ENCODE assay signal across 1 cellular context in genomic region chr14:88005978-88006851, GRCh38.
TF ChIP-seq lines count a peak whose summit lies in the region.

No MANE protein-coding gene starts in this region.

TF ChIP-seq in GM12878, 131 proteins besides CTCF, POLR2A, EP300 and RAD21 (continued from another document):
- TF ChIP-seq BHLHE40 (IDR thresholded peaks at IDR 0.05; ENCODE audit: borderline replicate concordance in 1 of 2, low read depth in 2 of 2, low read length in 1 of 2): peak; percentile 47 to 58; a peak in 2 of 4 replicates
- no peak for TF ChIP-seq ZNF274 (IDR thresholded peaks at IDR 0.05; ENCODE audit: insufficient read depth, insufficient read length)
- TF ChIP-seq ZSCAN29 (IDR thresholded peaks at IDR 0.05): peak; percentile 71; the same call in 1 of the 2 replicates
- TF ChIP-seq RAD51 (IDR thresholded peaks at IDR 0.05): no peak
- TF ChIP-seq ZNF592 (IDR thresholded peaks at IDR 0.05): no peak
- 0 out of 2 replicates have a peak, but pooled peaks have one; percentile 21 for TF ChIP-seq HSF1 (IDR thresholded peaks at IDR 0.05; ENCODE audit: low read depth, low read length)
- no peak for TF ChIP-seq KLF5 (IDR thresholded peaks at IDR 0.05; ENCODE audit: partially characterized antibody)
- TF ChIP-seq BCL11A (IDR thresholded peaks at IDR 0.05; ENCODE audit: low read depth, low read length): peak; percentile 68
- no peak for TF ChIP-seq HDAC6 (IDR thresholded peaks at IDR 0.05; ENCODE audit: unreplicated experiment)
- TF ChIP-seq ZBTB4 (CRISPR knock-in tag; IDR thresholded peaks at IDR 0.05): no peak
- no peak for TF ChIP-seq REST (IDR thresholded peaks at IDR 0.05; ENCODE audit: low read depth, low read length)
- TF ChIP-seq ZBTB33 (IDR thresholded peaks at IDR 0.05): no peak
- peak; percentile 90 for TF ChIP-seq CREB1 (IDR thresholded peaks at IDR 0.05; ENCODE audit: low read depth)
- TF ChIP-seq ASH2L (IDR thresholded peaks at IDR 0.05; ENCODE audit: borderline replicate concordance, low read depth): no peak
- no peak for TF ChIP-seq NRF1 (conservative IDR thresholded peaks at IDR 0.05; ENCODE audit: low read depth, low read length)
- TF ChIP-seq STAT3 (IDR thresholded peaks at IDR 0.05; ENCODE audit: low read depth, low read length): no peak
- peak; percentile 54; the same call in 1 of the 2 replicates for TF ChIP-seq NKRF (conservative IDR thresholded peaks at IDR 0.05)
- peak; percentile 33; the same call in 1 of the 2 replicates for TF ChIP-seq BACH1 (IDR thresholded peaks at IDR 0.05; ENCODE audit: borderline replicate concordance)
- TF ChIP-seq IKZF1 (conservative IDR thresholded peaks at IDR 0.05): peak; percentile 81
- no peak for TF ChIP-seq JUND (IDR thresholded peaks at IDR 0.05; ENCODE audit: low read depth, low read length)
- no peak for TF ChIP-seq SIX5 (IDR thresholded peaks at IDR 0.05; ENCODE audit: low read depth, low read length, severe bottlenecking)
- TF ChIP-seq RUNX3 (IDR thresholded peaks at IDR 0.05; ENCODE audit: low read length): peak; percentile 100
- TF ChIP-seq SPI1 (IDR thresholded peaks at IDR 0.05; ENCODE audit: borderline replicate concordance, insufficient read depth, low read depth, low read length): 0 out of 2 replicates have a peak, but pooled peaks have one; percentile 11
- TF ChIP-seq PRDM15 (CRISPR knock-in tag; IDR thresholded peaks at IDR 0.05): no peak
- TF ChIP-seq LARP7 (IDR thresholded peaks at IDR 0.05): no peak
- 0 out of 2 replicates have a peak, but pooled peaks have one; percentile 64 for TF ChIP-seq POLR2AphosphoS2 (IDR thresholded peaks at IDR 0.05; ENCODE audit: low read depth, low read length)
- no peak; the same call in 1 of the 2 replicates for TF ChIP-seq NR2C1 (IDR thresholded peaks at IDR 0.05)
- no peak for TF ChIP-seq RELA (IDR thresholded peaks at IDR 0.05; ENCODE audit: borderline replicate concordance, partially characterized antibody)
- 0 out of 2 replicates have a peak, but pooled peaks have one; percentile 66 for TF ChIP-seq GATAD2B (conservative IDR thresholded peaks at IDR 0.05; ENCODE audit: low read depth)
- no peak for TF ChIP-seq SMAD1 (IDR thresholded peaks at IDR 0.05; ENCODE audit: low read depth, partially characterized antibody)
- TF ChIP-seq SMAD5 (IDR thresholded peaks at IDR 0.05; ENCODE audit: low read depth): no peak
